In genomic region chr22:26544489-26544888, GRCh38 we compare ENCODE assay signal across 29 cellular contexts. TPM values are rescaled to one million over a fixed set of nuclear protein-coding genes. Genes with fewer than 3 reads are reported as not detected.
DNase-seq lines count a peak whose midpoint lies in the region; ATAC-seq and TF ChIP-seq lines count a peak whose summit lies in the region.
"Had no signal": no experiment of that assay in that cellular context is flagged by ENCODE, and none has a peak within 500 bp of the region (broad histone marks: within the 10 kb centered on the region; RNA-seq: fewer than 3 reads in every experiment).

No MANE protein-coding gene starts in this region.

- no peaks in the 10 kb centered on the region for H3K27me3 Mint-ChIP-seq in activated naive CD8-positive, alpha-beta T cell
- no peaks in the 10 kb centered on the region for H3K27me3 Mint-ChIP-seq in activated naive CD8-positive, alpha-beta T cell treated with anti-CD3 and anti-CD28 coated beads, Interleukin-2, amount 50 U/mL, for 24 hours
- no peaks in the 10 kb centered on the region for H3K27me3 Mint-ChIP-seq in effector memory CD8-positive, alpha-beta T cell
- no peaks in the 10 kb centered on the region for H3K27me3 Mint-ChIP-seq in naive thymus-derived CD4-positive, alpha-beta T cell
- H3K27me3 Mint-ChIP-seq: progenitor cell of endocrine pancreas had no signal

- CTCF ChIA-PET in naive thymus-derived CD4-positive, alpha-beta T cell (lab: Charles Lee), result no interaction called here

- peak overlapping the region; percentile 53 for H3K4me2 ChIP-seq in DOHH2 (ENCODE audit: low read length)

- H3F3A ChIP-seq in DOHH2 (ENCODE audit: control insufficient read depth, insufficient read depth), result peaks cover 8% of the 10 kb centered on the region; the same call in 1 of the 2 replicates

- H3K27ac ChIP-seq in DOHH2 (ENCODE audit: low read depth, low read length), result peak overlapping the region; percentile 75
- no peak overlapping the region for H3K27ac ChIP-seq in naive thymus-derived CD4-positive, alpha-beta T cell (ENCODE audit: low read depth, low read length)
- H3K27ac ChIP-seq: breast epithelium, coronary artery, gastroesophageal sphincter, HL-60, Peyer's patch, SJCRH30, uterus had no signal

- peaks cover 39% of the 10 kb centered on the region for H3K4me1 Mint-ChIP-seq in activated naive CD8-positive, alpha-beta T cell (ENCODE audit: low read depth)
- peaks cover 45% of the 10 kb centered on the region for H3K4me1 Mint-ChIP-seq in activated naive CD8-positive, alpha-beta T cell treated with anti-CD3 and anti-CD28 coated beads, Interleukin-2, amount 50 U/mL, for 24 hours
- peaks cover 33 to 61% of the 10 kb centered on the region in 2 donors for H3K4me1 Mint-ChIP-seq in effector memory CD8-positive, alpha-beta T cell (ENCODE audit: low read depth in 2 of 2)
- peaks cover 43% of the 10 kb centered on the region for H3K4me1 Mint-ChIP-seq in stimulated activated effector memory CD8-positive, alpha-beta T cell treated with anti-CD3 and anti-CD28 coated beads, Interleukin-12 subunit alpha, Interleukin-12 subunit beta, amount 100 ng/mL, for 72 hours
- H3K4me1 Mint-ChIP-seq in naive thymus-derived CD4-positive, alpha-beta T cell, result peaks cover 4 to 54% (median 9%) of the 10 kb centered on the region in 7 donors

- no peaks in the 10 kb centered on the region for H3K9me2 ChIP-seq in DOHH2 (replicated peaks; ENCODE audit: control insufficient read depth, low read length)

- intact Hi-C loops in naive thymus-derived CD4-positive, alpha-beta T cell (cut with micrococcal nuclease), result loop anchor here in 1 of 2 donors (5.0 kb wide), 1 partner anchor 48 kb away; the partner anchor contains the start of gene TPST2

- DNase-seq in activated naive CD8-positive, alpha-beta T cell treated with anti-CD3 and anti-CD28 coated beads, Interleukin-2, amount 50 U/mL, for 24 hours, result no peak
- DNase-seq in effector memory CD8-positive, alpha-beta T cell, result no peak
- DNase-seq in stimulated activated effector memory CD8-positive, alpha-beta T cell treated with anti-CD3 and anti-CD28 coated beads, Interleukin-12 subunit alpha, Interleukin-12 subunit beta, amount 100 ng/mL, for 72 hours (ENCODE audit: low spot score in 2 of 2), result no peak
- DNase-seq in naive thymus-derived CD4-positive, alpha-beta T cell, result no peak
- DNase-seq in COR-L47 (lab: John Stamatoyannopoulos, UW) (no peak), middle frontal gyrus (ENCODE audit: extremely low spot score, low spot score) (no peak)
- DNase-seq: ACHN; activated T-cell treated with anti-CD3 and anti-CD28 coated beads for 4 hours; amygdala; C1 segment of cervical spinal cord; hippocampal formation; NCI-H1048; NCI-H187; NCI-H2171 treated with DMSO at 0.1 percent for 48 hours; NCI-H524 treated with DMSO at 0.1 percent for 48 hours; NK-92 treated with Interleukin-12 subunit alpha and Interleukin-12 subunit beta, amount 100 ng/mL, for 24 hours; Peyer's patch; SJCRH30; stimulated activated CD8-positive, alpha-beta memory T cell treated with anti-CD3 and anti-CD28 coated beads, Interleukin-4, amount 100 ng/mL, for 48 hours; substantia nigra; uterus had no signal

- H3K36me3 ChIP-seq in DOHH2 (ENCODE audit: control insufficient read depth, low read length), result peaks cover 83% of the 10 kb centered on the region
- H3K36me3 ChIP-seq in naive thymus-derived CD4-positive, alpha-beta T cell (ENCODE audit: control insufficient read depth in 2 of 3, insufficient read depth in 3 of 3, low read length in 3 of 3), result peaks cover 0 to 23% (median 5%) of the 10 kb centered on the region in 3 experiments
- H3K36me3 ChIP-seq: breast epithelium, SJCRH30, uterus had no signal

- no peak overlapping the region for H3K4me3 ChIP-seq in DOHH2 (ENCODE audit: low read length)
- H3K4me3 ChIP-seq in naive thymus-derived CD4-positive, alpha-beta T cell (ENCODE audit: low read length), result no peak overlapping the region
- H3K4me3 ChIP-seq: breast epithelium, coronary artery, gastroesophageal sphincter, Peyer's patch, SJCRH30, uterus had no signal

- ATAC-seq in activated naive CD8-positive, alpha-beta T cell treated with anti-CD3 and anti-CD28 coated beads, Interleukin-2, amount 50 U/mL, for 24 hours, result no peak
- no peak for ATAC-seq in effector memory CD8-positive, alpha-beta T cell (replicated peaks)
- ATAC-seq in stimulated activated effector memory CD8-positive, alpha-beta T cell treated with anti-CD3 and anti-CD28 coated beads, Interleukin-12 subunit alpha, Interleukin-12 subunit beta, amount 100 ng/mL, for 72 hours, result no peak
- no peak for ATAC-seq in naive thymus-derived CD4-positive, alpha-beta T cell
- ATAC-seq: gastroesophageal sphincter, HCT116 had no signal

- H3K79me2 ChIP-seq in DOHH2 (ENCODE audit: control insufficient read depth, low read length), result peaks cover 97% of the 10 kb centered on the region

- peaks cover 9% of the 10 kb centered on the region for H3K36me3 Mint-ChIP-seq in activated naive CD8-positive, alpha-beta T cell
- peaks cover 31% of the 10 kb centered on the region for H3K36me3 Mint-ChIP-seq in activated naive CD8-positive, alpha-beta T cell treated with anti-CD3 and anti-CD28 coated beads, Interleukin-2, amount 50 U/mL, for 24 hours (ENCODE audit: low read depth)
- H3K36me3 Mint-ChIP-seq in effector memory CD8-positive, alpha-beta T cell (ENCODE audit: insufficient read depth), result peaks cover 45% of the 10 kb centered on the region
- H3K36me3 Mint-ChIP-seq in stimulated activated effector memory CD8-positive, alpha-beta T cell treated with anti-CD3 and anti-CD28 coated beads, Interleukin-12 subunit alpha, Interleukin-12 subunit beta, amount 100 ng/mL, for 72 hours, result peaks cover 51% of the 10 kb centered on the region
- H3K36me3 Mint-ChIP-seq in naive thymus-derived CD4-positive, alpha-beta T cell, result peaks cover 0 to 21% (median 7%) of the 10 kb centered on the region in 5 donors

- POLR2A ChIA-PET in naive thymus-derived CD4-positive, alpha-beta T cell (lab: Charles Lee), result interaction anchor here (1.0 kb wide), 1 partner anchor 43 kb away, joined by 3 read pairs; no protein-coding TSS in a partner anchor

- peak overlapping the region; percentile 66 for H3K27ac Mint-ChIP-seq in activated naive CD8-positive, alpha-beta T cell
- no peak overlapping the region for H3K27ac Mint-ChIP-seq in activated naive CD8-positive, alpha-beta T cell treated with anti-CD3 and anti-CD28 coated beads, Interleukin-2, amount 50 U/mL, for 24 hours
- peak overlapping the region; percentile 77 to 91 for H3K27ac Mint-ChIP-seq in effector memory CD8-positive, alpha-beta T cell
- H3K27ac Mint-ChIP-seq in stimulated activated effector memory CD8-positive, alpha-beta T cell treated with anti-CD3 and anti-CD28 coated beads, Interleukin-12 subunit alpha, Interleukin-12 subunit beta, amount 100 ng/mL, for 72 hours, result peak overlapping the region; percentile 88
- peak overlapping the region in 3 of 9 donors; percentile 8 to 71 (median 38) for H3K27ac Mint-ChIP-seq in naive thymus-derived CD4-positive, alpha-beta T cell
- H3K27ac Mint-ChIP-seq: progenitor cell of endocrine pancreas had no signal

- H3K9me3 Mint-ChIP-seq in activated naive CD8-positive, alpha-beta T cell (ENCODE audit: low read depth), result no peaks in the 10 kb centered on the region
- H3K9me3 Mint-ChIP-seq in activated naive CD8-positive, alpha-beta T cell treated with anti-CD3 and anti-CD28 coated beads, Interleukin-2, amount 50 U/mL, for 24 hours, result peaks cover 4% of the 10 kb centered on the region
- no peaks in the 10 kb centered on the region for H3K9me3 Mint-ChIP-seq in effector memory CD8-positive, alpha-beta T cell
- no peaks in the 10 kb centered on the region for H3K9me3 Mint-ChIP-seq in stimulated activated effector memory CD8-positive, alpha-beta T cell treated with anti-CD3 and anti-CD28 coated beads, Interleukin-12 subunit alpha, Interleukin-12 subunit beta, amount 100 ng/mL, for 72 hours
- peaks cover 0 to 5% (median 0%) of the 10 kb centered on the region in 11 donors for H3K9me3 Mint-ChIP-seq in naive thymus-derived CD4-positive, alpha-beta T cell

- H3K27me3 ChIP-seq in DOHH2 (ENCODE audit: control insufficient read depth, low read length), result no peaks in the 10 kb centered on the region
- H3K27me3 ChIP-seq in naive thymus-derived CD4-positive, alpha-beta T cell (ENCODE audit: control insufficient read depth in 2 of 2, insufficient read depth in 2 of 2, low read length in 2 of 2), result no peaks in the 10 kb centered on the region
- H3K27me3 ChIP-seq: breast epithelium, gastroesophageal sphincter, Peyer's patch, SJCRH30, uterus had no signal

- peaks cover 95% of the 10 kb centered on the region for H3K4me1 ChIP-seq in DOHH2 (ENCODE audit: control insufficient read depth, low read length)
- peaks cover 0 to 13% of the 10 kb centered on the region in 2 donors for H3K4me1 ChIP-seq in naive thymus-derived CD4-positive, alpha-beta T cell (ENCODE audit: control insufficient read depth in 2 of 2, insufficient read depth in 2 of 2, low read length in 2 of 2)
- H3K4me1 ChIP-seq: breast epithelium, gastroesophageal sphincter, SJCRH30, uterus had no signal

- no peak overlapping the region for H3K4me3 Mint-ChIP-seq in activated naive CD8-positive, alpha-beta T cell
- no peak overlapping the region for H3K4me3 Mint-ChIP-seq in activated naive CD8-positive, alpha-beta T cell treated with anti-CD3 and anti-CD28 coated beads, Interleukin-2, amount 50 U/mL, for 24 hours
- no peak overlapping the region for H3K4me3 Mint-ChIP-seq in effector memory CD8-positive, alpha-beta T cell
- H3K4me3 Mint-ChIP-seq in stimulated activated effector memory CD8-positive, alpha-beta T cell treated with anti-CD3 and anti-CD28 coated beads, Interleukin-12 subunit alpha, Interleukin-12 subunit beta, amount 100 ng/mL, for 72 hours, result no peak overlapping the region
- no peak overlapping the region for H3K4me3 Mint-ChIP-seq in naive thymus-derived CD4-positive, alpha-beta T cell

- no peak for TF ChIP-seq CTCF in DOHH2 (IDR thresholded peaks at IDR 0.05; ENCODE audit: low read depth, low read length, poor library complexity, severe bottlenecking)

- H3K9me3 ChIP-seq in DOHH2 (ENCODE audit: control insufficient read depth, insufficient read depth, low read length), result no peaks in the 10 kb centered on the region
- H3K9me3 ChIP-seq in naive thymus-derived CD4-positive, alpha-beta T cell (ENCODE audit: control insufficient read depth in 2 of 3, low read length in 3 of 3), result no peaks in the 10 kb centered on the region
- H3K9me3 ChIP-seq: breast epithelium, gastroesophageal sphincter, Peyer's patch, SJCRH30, uterus had no signal

- no peaks in the 10 kb centered on the region for H4K20me1 ChIP-seq in DOHH2 (ENCODE audit: control insufficient read depth, insufficient read depth, low read depth, low read length)

RNA-seq across cellular contexts. Expression of gene TFIP11, which starts 32.2 kb away (rescaled TPM):
- 100 to 1,000 TPM in 1 of 5 experiments, 10 to 100 TPM in 4; 63.6 to 107 (median 72.9) TPM for total RNA-seq in naive thymus-derived CD4-positive, alpha-beta T cell
- polyA plus RNA-seq in naive thymus-derived CD4-positive, alpha-beta T cell, result 10 to 100 TPM; 25.8 to 45.8 TPM

RNA-seq across cellular contexts. Expression of gene TPST2, which starts 45.4 kb away (rescaled TPM):
- 10 to 100 TPM; 16.7 to 44.8 (median 20.6) TPM for total RNA-seq in naive thymus-derived CD4-positive, alpha-beta T cell
- 10 to 100 TPM; 14.4 to 30.5 TPM for polyA plus RNA-seq in naive thymus-derived CD4-positive, alpha-beta T cell
